8 cellular contexts compared by ENCODE assay signal in genomic region chr16:59192551-59193199, GRCh38.
A peak's percentile ranks its signal among the peaks of the same experiment; 100 is the strongest.
DNase-seq lines count a peak whose midpoint lies in the region; ATAC-seq, FAIRE-seq and TF ChIP-seq lines count a peak whose summit lies in the region.

No MANE protein-coding gene starts in this region.

- intact Hi-C loops in left ventricle myocardium superior (cut with micrococcal nuclease): no loop called here
- intact Hi-C loops in K562 (cut with micrococcal nuclease): no loop called here
- intact Hi-C loops in prostate gland (cut with DNase I): no loop called here

- no peak overlapping the region for H3K9ac ChIP-seq in K562 (ENCODE audit: insufficient read depth in 1 of 2, low read depth in 2 of 2, low read length in 2 of 2)

- no peak overlapping the region for H2AFZ ChIP-seq in K562 (ENCODE audit: low read depth, low read length)

- no peaks in the 10 kb centered on the region for H3K27me3 ChIP-seq in cardiac muscle cell
- H3K27me3 ChIP-seq in K562 (ENCODE audit: control insufficient read depth in 2 of 2, insufficient read depth in 2 of 2, low read length in 2 of 2): no peaks in the 10 kb centered on the region
- H3K27me3 ChIP-seq in neutrophil: no peaks in the 10 kb centered on the region
- H3K27me3 ChIP-seq in prostate gland (replicated peaks; ENCODE audit: insufficient read depth): no peaks in the 10 kb centered on the region

- H3K9me3 ChIP-seq in cardiac muscle cell (ENCODE audit: low read depth): no peaks in the 10 kb centered on the region
- no peaks in the 10 kb centered on the region for H3K9me3 ChIP-seq in K562 (replicated peaks; ENCODE audit: control insufficient read depth, insufficient read depth, low read depth, low read length)
- no peaks in the 10 kb centered on the region for H3K9me3 ChIP-seq in neutrophil
- H3K9me3 ChIP-seq in prostate gland: no peaks in the 10 kb centered on the region

- BruUV-seq in K562 (replicated peaks; lab: Mats Ljungman, UMichigan): no TSS peak

- WGBS in K562 (ENCODE audit: insufficient coverage, low coverage, missing lambda C conversion rate): 3% methylated on average over 5 of the region's 6 CpGs
- WGBS in prostate gland: 70% methylated on average over 5 of the region's 6 CpGs

- H3K4me1 ChIP-seq in cardiac muscle cell (ENCODE audit: low read depth) (no peaks in the 10 kb centered on the region), K562 (replicated peaks in 1 of 2; ENCODE audit: control insufficient read depth in 2 of 2, insufficient read depth in 2 of 2, low read length in 2 of 2) (no peaks in the 10 kb centered on the region), neutrophil (ENCODE audit: control insufficient read depth in 1 of 2, insufficient read depth in 1 of 2, low read depth in 1 of 2, low read length in 1 of 2) (no peaks in the 10 kb centered on the region), prostate gland (replicated peaks) (no peaks in the 10 kb centered on the region)

- CTCF ChIA-PET in K562 (lab: Yijun Ruan, JAX; ENCODE audit: low intra/inter-chr PET ratio): no interaction called here

- in situ Hi-C loops in K562 (cut with MboI): no loop called here

- no peaks in the 10 kb centered on the region for H3K79me2 ChIP-seq in K562 (ENCODE audit: control insufficient read depth, insufficient read depth, low read length)

- no peak for FAIRE-seq in K562 (lab: Jason Lieb, UNC)

- DNase-seq in cardiac muscle cell (ENCODE audit: low read depth in 1 of 2, low spot score in 1 of 2) (peak in 1 of 2 donors; percentile 58), left ventricle myocardium superior (no peak), Kasumi-1 (lab: John Stamatoyannopoulos, UW) (peak; percentile 44 to 52), K562 (ENCODE audit: extremely low read depth in 1 of 4, low spot score in 3 of 4) (peak in 2 of 4 experiments; percentile 7 to 19), HPDE6-E6E7 (ENCODE audit: extremely low spot score) (no peak), prostate gland (ENCODE audit: low spot score) (no peak)

- TF ChIP-seq POLR2A in K562 (conservative IDR thresholded peaks at IDR 0.05): no peak
- TF ChIP-seq POLR2A in prostate gland (IDR thresholded peaks at IDR 0.05): no peak

- TF ChIP-seq RAD21 in K562 (CRISPR knock-in tag; conservative IDR thresholded peaks at IDR 0.05 in 1 of 2, IDR thresholded peaks at IDR 0.05 in 1 of 2): 0 out of 4 replicates have a peak, but pooled peaks of 1 of the 2 experiments have one; percentile 4

- TF ChIP-seq EP300 in K562 (IDR thresholded peaks at IDR 0.05; ENCODE audit: low read length): no peak

- H3K4me3 ChIP-seq in cardiac muscle cell (no peak overlapping the region), K562 (no peak overlapping the region), neutrophil (ENCODE audit: low read depth in 1 of 2, low read length in 1 of 2) (no peak overlapping the region), prostate gland (no peak overlapping the region)

- no peaks in the 10 kb centered on the region for H4K20me1 ChIP-seq in K562 (replicated peaks; ENCODE audit: control insufficient read depth, insufficient read depth, low read length)

- ATAC-seq in left ventricle myocardium superior (no peak), K562 (no peak), GM21825 (IDR thresholded peaks at IDR 0.05; ENCODE audit: unreplicated experiment) (no peak)

- no peaks in the 10 kb centered on the region for H3K9me1 ChIP-seq in K562 (ENCODE audit: control insufficient read depth, insufficient read depth, low read length)

- H3K27ac ChIP-seq in cardiac muscle cell (no peak overlapping the region), K562 (ENCODE audit: extremely low read depth, low read depth, low read length) (no peak overlapping the region), neutrophil (no peak overlapping the region), prostate gland (no peak overlapping the region)

- H3K36me3 ChIP-seq in cardiac muscle cell (no peaks in the 10 kb centered on the region), K562 (ENCODE audit: control insufficient read depth, insufficient read depth, low read length) (no peaks in the 10 kb centered on the region), neutrophil (no peaks in the 10 kb centered on the region), prostate gland (no peaks in the 10 kb centered on the region)

- peak; percentile 9 for TF ChIP-seq CTCF in cardiac muscle cell (IDR thresholded peaks at IDR 0.05; ENCODE audit: low read depth, low read length)
- TF ChIP-seq CTCF in K562 (IDR thresholded peaks at IDR 0.05 in 2 of 3, conservative IDR thresholded peaks at IDR 0.05 in 1 of 3; ENCODE audit: insufficient read depth in 2 of 3, low read depth in 1 of 3, low read length in 3 of 3): peak in 2 of 3 experiments; percentile 31 to 35; a peak in 3 of 6 replicates
- TF ChIP-seq CTCF in neutrophil (IDR thresholded peaks at IDR 0.05): peak; percentile 18
- no peak for TF ChIP-seq CTCF in prostate gland (IDR thresholded peaks at IDR 0.05)

- H3K4me2 ChIP-seq in K562 (ENCODE audit: insufficient read depth, low read length): no peak overlapping the region

- POLR2A ChIA-PET in K562 (lab: Yijun Ruan, JAX): no interaction called here

TF ChIP-seq in K562, 482 proteins besides CTCF, POLR2A, EP300 and RAD21:
- no peak for TF ChIP-seq BDP1 (IDR thresholded peaks at IDR 0.05; ENCODE audit: insufficient read depth, insufficient read length)
- TF ChIP-seq ZNF239 (CRISPR knock-in tag; IDR thresholded peaks at IDR 0.05): no peak
- no peak for TF ChIP-seq PKNOX1 (IDR thresholded peaks at IDR 0.05)
- TF ChIP-seq POLR2H (tag; IDR thresholded peaks at IDR 0.05; ENCODE audit: low read depth): no peak
- no peak for TF ChIP-seq SNRNP70 (optimal IDR thresholded peaks at IDR 0.05; ENCODE audit: low read depth, low read length)
- no peak for TF ChIP-seq SMARCB1 (IDR thresholded peaks at IDR 0.05; ENCODE audit: insufficient read length, low read depth)
- no peak for TF ChIP-seq ZNF551 (CRISPR knock-in tag; IDR thresholded peaks at IDR 0.05)
- TF ChIP-seq SNAPC5 (CRISPR knock-in tag; IDR thresholded peaks at IDR 0.05): no peak
- no peak for TF ChIP-seq AFF1 (IDR thresholded peaks at IDR 0.05; ENCODE audit: low read depth in 1 of 2, partially characterized antibody in 2 of 2)
- TF ChIP-seq SMARCE1 (IDR thresholded peaks at IDR 0.05): no peak
- no peak for TF ChIP-seq MBD1 (CRISPR knock-in tag; IDR thresholded peaks at IDR 0.05)

Comparison
In these comparisons a context has a peak if more than half of its experiments do, and no peak if none do; other contexts are left out.
1. DNase-seq: peak in Kasumi-1 (2 of 2); none in left ventricle myocardium superior (single experiment), HPDE6-E6E7 (single experiment) and prostate gland (single experiment).
2. CTCF ChIP-seq: peak in cardiac muscle cell (single experiment), K562 (2 of 3) and neutrophil (single experiment); none in prostate gland (0 of 4).